9 cellular contexts compared by ENCODE assay signal in genomic region chr17:61412860-61413653, GRCh38. TPM values are rescaled to one million over a fixed set of nuclear protein-coding genes. Genes with fewer than 3 reads are reported as not detected.
DNase-seq lines count a peak whose midpoint lies in the region; ATAC-seq and TF ChIP-seq lines count a peak whose summit lies in the region.
"Had no signal": no experiment of that assay in that cellular context is flagged by ENCODE, and none has a peak within 500 bp of the region (broad histone marks: within the 10 kb centered on the region; RNA-seq: fewer than 3 reads in every experiment).

No MANE protein-coding gene starts in this region.

- H3K36me3 ChIP-seq in breast epithelium (no peaks in the 10 kb centered on the region), aorta (ENCODE audit: control insufficient read depth in 1 of 2, insufficient read depth in 2 of 2, low read length in 1 of 2) (no peaks in the 10 kb centered on the region)

- H3K36me3 Mint-ChIP-seq in HFFc6 (ENCODE audit: low read depth), result peaks cover 6% of the 10 kb centered on the region; the same call in 1 of the 2 replicates

- no peaks in the 10 kb centered on the region for H3K9me3 Mint-ChIP-seq in HFFc6

- H3K27ac Mint-ChIP-seq in HFFc6, result peak overlapping the region; percentile 78

- no peaks in the 10 kb centered on the region for H3K27me3 ChIP-seq in breast epithelium
- no peaks in the 10 kb centered on the region for H3K27me3 ChIP-seq in aorta (ENCODE audit: control insufficient read depth in 1 of 2, insufficient read depth in 2 of 2, low read length in 1 of 2)

- H3K4me3 ChIP-seq in AG10803 (ENCODE audit: low read length) (peak overlapping the region; percentile 67), breast epithelium (peak overlapping the region; percentile 58 to 73 (median 69)), aorta (ENCODE audit: low read length in 2 of 2) (peak overlapping the region; percentile 29 to 64)

- H3K27me3 Mint-ChIP-seq in HFFc6 (ENCODE audit: insufficient read depth), result peaks cover 13% of the 10 kb centered on the region

- peak overlapping the region; percentile 82 to 96 for H3K27ac ChIP-seq in breast epithelium
- peak overlapping the region; percentile 10 to 24 for H3K27ac ChIP-seq in aorta (ENCODE audit: low read depth in 1 of 2, low read length in 2 of 2)

- H3K4me1 ChIP-seq in breast epithelium (peaks cover 3 to 10% of the 10 kb centered on the region in 2 donors), aorta (ENCODE audit: control insufficient read depth in 1 of 2, insufficient read depth in 2 of 2, low read length in 2 of 2) (no peaks in the 10 kb centered on the region)

- peak overlapping the region; percentile 87 for H3K4me3 Mint-ChIP-seq in HFFc6

- H3K9me3 ChIP-seq in breast epithelium, result peaks cover 0 to 4% of the 10 kb centered on the region in 2 donors
- no peaks in the 10 kb centered on the region for H3K9me3 ChIP-seq in aorta (ENCODE audit: control insufficient read depth, low read length)
- H3K9me3 ChIP-seq: mucosa of descending colon had no signal

- WGBS in aorta, 2 donors, result 12 to 16% methylated on average over 33 to 38 of the region's 38 CpGs

- no peak for ATAC-seq in aorta (ENCODE audit: low FRiP score)

- peaks cover 53% of the 10 kb centered on the region for H3K4me1 Mint-ChIP-seq in HFFc6 (ENCODE audit: low read depth)

- TF ChIP-seq CTCF in AG10803 (conservative IDR thresholded peaks at IDR 0.05; ENCODE audit: low read length) (no peak), HFFc6 (IDR thresholded peaks at IDR 0.05) (no peak), breast epithelium (IDR thresholded peaks at IDR 0.05) (no peak)

- intact Hi-C loops in breast epithelium (cut with DNase I; ENCODE audit: low total_unique reads) (no loop called here), aorta (cut with DNase I) (loop anchor here (2.0 to 10.0 kb wide), 5 partner anchors 79 to 691 kb away; partner anchors contain the start of gene MED13 (in 1 of the 2))

- TF ChIP-seq POLR2A in breast epithelium (IDR thresholded peaks at IDR 0.05), result no peak

- no peak for DNase-seq in AG10803 (ENCODE audit: low read depth)
- no peak for DNase-seq in HFFc6
- peak; percentile 18 to 51 for DNase-seq in breast epithelium (ENCODE audit: low spot score in 2 of 2)
- DNase-seq in mesenteric fat pad (ENCODE audit: low spot score), result peak; percentile 90
- DNase-seq in aorta, result peak in 1 of 2 donors; percentile 51
- no peak for DNase-seq in NCI-H2081 (lab: John Stamatoyannopoulos, UW)
- DNase-seq in EL, result no peak
- no peak for DNase-seq in SKM-1 treated with dmso at 0.1 percent for 144 hours (lab: John Stamatoyannopoulos, UW; ENCODE audit: unreplicated experiment)

RNA-seq across cellular contexts. Expression of gene TBX2, which starts 13.4 kb away (rescaled TPM):
- total RNA-seq in HFFc6 (2021; fragmentation: NEBNext Ultra II Directional; extraction: Animal tissue kit (Norgen Biotek cat#: 25700)), result 10 to 100 TPM; 42.3 to 71.4 (median 67.3) TPM
- total RNA-seq in breast epithelium (1 to 10 TPM; 4.8 to 8.5 (median 5.7) TPM), mesenteric fat pad (16.1 TPM), aorta (10 to 100 TPM; 28.9 to 42.6 TPM)
- polyA plus RNA-seq in aorta, result 100 to 1,000 TPM in 1 of 2 donors, 10 to 100 TPM in 1; 11.5 to 116 TPM

RNA-seq across cellular contexts. Expression of gene TBX4, which starts 39.2 kb away (rescaled TPM):
- total RNA-seq in HFFc6 (2021; fragmentation: NEBNext Ultra II Directional; extraction: Animal tissue kit (Norgen Biotek cat#: 25700)), result under 1 TPM in 3 of 6 experiments, not detected in 3; 0.11 to 0.26 (median 0.18) TPM
- total RNA-seq in breast epithelium (under 1 TPM in 1 of 3 donors, not detected in 2; 0.80 TPM), mesenteric fat pad (0.19 TPM), aorta (under 1 TPM; 0.23 to 0.27 TPM)
- not detected for polyA plus RNA-seq in aorta
- total RNA-seq: mucosa of descending colon had no signal

Comparison
In these comparisons a context has a peak if more than half of its experiments do, and no peak if none do; other contexts are left out.
1. DNase-seq: peak in breast epithelium (2 of 2) and mesenteric fat pad (single experiment); none in AG10803 (single experiment), HFFc6 (single experiment), NCI-H2081 (0 of 2), EL (single experiment) and SKM-1 treated with dmso at 0.1 percent for 144 hours (single experiment).
2. Peak in every context shown above with its lines, with median percentiles within 50 percentile points of each other: H3K4me3 ChIP-seq.